Comparison of ENCODE assay signal across 8 cellular contexts in the genomic region with DNA sequence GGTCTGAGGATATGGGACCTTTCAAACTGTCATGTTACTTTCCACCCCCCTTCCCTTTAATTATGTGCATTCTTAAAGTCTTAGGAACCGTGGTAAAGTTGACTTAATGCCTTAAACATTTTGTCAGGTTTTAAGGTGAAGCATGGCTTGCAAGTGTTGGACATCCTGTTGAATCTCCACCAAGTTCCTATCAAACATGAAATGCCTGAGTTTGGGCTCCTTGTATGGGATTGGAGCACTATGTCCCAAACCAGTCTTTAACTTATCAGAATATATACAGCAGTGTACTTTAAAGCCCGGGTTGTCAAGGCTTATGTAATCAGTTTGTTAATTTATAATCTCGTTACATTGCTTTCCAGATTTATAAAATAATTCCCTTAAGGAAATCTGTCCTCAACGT. TPM values are rescaled to one million over a fixed set of nuclear protein-coding genes. Genes with fewer than 3 reads are reported as not detected.
A peak's percentile ranks its signal among the peaks of the same experiment; 100 is the strongest.
DNase-seq lines count a peak whose midpoint lies in the region; ATAC-seq and TF ChIP-seq lines count a peak whose summit lies in the region.

No MANE protein-coding gene starts in this region.

- H3K36me3 ChIP-seq in tibial artery = no peaks in the 10 kb centered on the region

- peak overlapping the region; percentile 92 for H3K27ac Mint-ChIP-seq in activated T-cell treated with anti-CD3 and anti-CD28 coated beads, Interleukin-2, amount 50 U/mL, for 24 hours
- H3K27ac Mint-ChIP-seq in activated naive CD8-positive, alpha-beta T cell treated with anti-CD3 and anti-CD28 coated beads, Interleukin-2, amount 50 U/mL, for 24 hours = peak overlapping the region; percentile 97

- TF ChIP-seq CTCF in tibial artery (IDR thresholded peaks at IDR 0.05) = no peak

- H3K9me3 ChIP-seq in tibial artery = no peaks in the 10 kb centered on the region

- H3K9me3 Mint-ChIP-seq in activated T-cell treated with anti-CD3 and anti-CD28 coated beads, Interleukin-2, amount 50 U/mL, for 24 hours = no peaks in the 10 kb centered on the region
- no peaks in the 10 kb centered on the region for H3K9me3 Mint-ChIP-seq in activated naive CD8-positive, alpha-beta T cell treated with anti-CD3 and anti-CD28 coated beads, Interleukin-2, amount 50 U/mL, for 24 hours

- H3K4me1 ChIP-seq in tibial artery = peaks cover 0 to 47% (median 23%) of the 10 kb centered on the region in 4 donors

- peaks cover 27% of the 10 kb centered on the region for H3K36me3 Mint-ChIP-seq in activated T-cell treated with anti-CD3 and anti-CD28 coated beads, Interleukin-2, amount 50 U/mL, for 24 hours (ENCODE audit: low read depth)
- peaks cover 7% of the 10 kb centered on the region for H3K36me3 Mint-ChIP-seq in activated naive CD8-positive, alpha-beta T cell treated with anti-CD3 and anti-CD28 coated beads, Interleukin-2, amount 50 U/mL, for 24 hours (ENCODE audit: low read depth)

- H3K4me3 ChIP-seq in tibial artery = peak overlapping the region; percentile 62 to 66

- peak overlapping the region; percentile 66 to 68 for H3K27ac ChIP-seq in tibial artery

- peaks cover 51% of the 10 kb centered on the region for H3K4me1 Mint-ChIP-seq in activated T-cell treated with anti-CD3 and anti-CD28 coated beads, Interleukin-2, amount 50 U/mL, for 24 hours (ENCODE audit: low read depth)
- H3K4me1 Mint-ChIP-seq in activated naive CD8-positive, alpha-beta T cell treated with anti-CD3 and anti-CD28 coated beads, Interleukin-2, amount 50 U/mL, for 24 hours = peaks cover 50% of the 10 kb centered on the region

- H3K27me3 ChIP-seq in tibial artery = no peaks in the 10 kb centered on the region

- intact Hi-C loops in left colon (cut with DNase I, micrococcal nuclease) = no loop called here
- intact Hi-C loops in tibial artery (cut with DNase I; ENCODE audit: low total_unique reads) = no loop called here

- no peaks in the 10 kb centered on the region for H3K27me3 Mint-ChIP-seq in activated T-cell treated with anti-CD3 and anti-CD28 coated beads, Interleukin-2, amount 50 U/mL, for 24 hours
- H3K27me3 Mint-ChIP-seq in activated naive CD8-positive, alpha-beta T cell treated with anti-CD3 and anti-CD28 coated beads, Interleukin-2, amount 50 U/mL, for 24 hours = no peaks in the 10 kb centered on the region

- H3K4me3 Mint-ChIP-seq in activated T-cell treated with anti-CD3 and anti-CD28 coated beads, Interleukin-2, amount 50 U/mL, for 24 hours = peak overlapping the region; percentile 90
- peak overlapping the region; percentile 91 for H3K4me3 Mint-ChIP-seq in activated naive CD8-positive, alpha-beta T cell treated with anti-CD3 and anti-CD28 coated beads, Interleukin-2, amount 50 U/mL, for 24 hours

- no peak for DNase-seq in activated T-cell treated with anti-CD3 and anti-CD28 coated beads, Interleukin-2, amount 50 U/mL, for 24 hours
- no peak for DNase-seq in activated T-cell treated with anti-CD3 and anti-CD28 coated beads for 4 hours
- DNase-seq in activated naive CD8-positive, alpha-beta T cell treated with anti-CD3 and anti-CD28 coated beads, Interleukin-2, amount 50 U/mL, for 24 hours = no peak
- no peak for DNase-seq in left colon
- no peak for DNase-seq in tibial artery
- DNase-seq in NCI-H2029 treated with DMSO at 0.1 percent for 48 hours (lab: John Stamatoyannopoulos, UW) = no peak

- ATAC-seq in activated naive CD8-positive, alpha-beta T cell treated with anti-CD3 and anti-CD28 coated beads, Interleukin-2, amount 50 U/mL, for 24 hours = no peak
- ATAC-seq in left colon = peak; percentile 18
- no peak for ATAC-seq in GM18502 (IDR thresholded peaks at IDR 0.05; ENCODE audit: poor library complexity, unreplicated experiment)
- no peak for ATAC-seq in HG02970 (IDR thresholded peaks at IDR 0.05; ENCODE audit: low FRiP score, unreplicated experiment)

RNA-seq across cellular contexts. Expression of a gene that starts 1.2 kb away (rescaled TPM):
- total RNA-seq in left colon = 10 to 100 TPM; 27.7 to 31.7 TPM
